22 cellular contexts compared by ENCODE assay signal in the genomic region with DNA sequence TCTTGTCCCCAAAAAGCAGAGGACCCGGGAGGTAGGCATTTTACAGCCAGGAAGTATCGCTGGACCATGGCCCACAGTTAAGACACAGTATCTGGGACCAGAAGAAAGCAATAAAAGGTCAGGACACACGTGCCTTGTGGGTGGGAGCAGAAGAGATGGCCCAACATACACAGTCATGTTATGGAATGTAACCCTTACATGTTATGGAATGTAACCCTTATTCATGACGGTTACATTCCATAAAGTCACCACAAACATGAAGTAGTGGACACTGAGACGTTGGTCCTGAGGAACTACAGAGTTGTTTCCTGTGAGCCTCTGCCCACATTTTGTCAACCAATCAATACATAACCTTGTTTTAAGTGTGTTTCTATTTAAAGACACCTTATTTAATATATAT.
"Had no signal": no experiment of that assay in that cellular context is flagged by ENCODE, and none has a peak within 500 bp of the region (broad histone marks: within the 10 kb centered on the region; RNA-seq: fewer than 3 reads in every experiment).

No MANE protein-coding gene starts in this region.

- H3K27ac ChIP-seq: coronary artery, dorsolateral prefrontal cortex, esophagus muscularis mucosa, foreskin keratinocyte, gastroesophageal sphincter, left lung, lower lobe of right lung had no signal

- H3K9me3 ChIP-seq: esophagus muscularis mucosa, gastroesophageal sphincter, heart right ventricle, left lung, lower lobe of right lung, mucosa of descending colon had no signal

- H3K27me3 ChIP-seq: dorsolateral prefrontal cortex, esophagus muscularis mucosa, foreskin keratinocyte, gastroesophageal sphincter, heart right ventricle, left lung had no signal

- FAIRE-seq: colon, endothelial cell of umbilical vein, frontal cortex, islet of Langerhans, keratinocyte had no signal

- DNase-seq: dermis blood vessel endothelial cell; dorsolateral prefrontal cortex; effector CD4-positive, alpha-beta T cell; effector memory CD4-positive, alpha-beta T cell; foreskin keratinocyte; heart right ventricle; hippocampal formation; left cardiac atrium; left lung; left ventricle myocardium superior; lower lobe of right lung; mesenchymal stem cell; mucosa of descending colon; naive B cell had no signal

- H3K4me1 ChIP-seq: foreskin keratinocyte, gastroesophageal sphincter, left lung, lower lobe of right lung had no signal

- H3K4me3 ChIP-seq: coronary artery, dorsolateral prefrontal cortex, esophagus muscularis mucosa, gastroesophageal sphincter, heart right ventricle, left lung, lower lobe of right lung, mucosa of descending colon had no signal

- H3K36me3 ChIP-seq: left lung, lower lobe of right lung had no signal
